27 cellular contexts compared by ENCODE assay signal in the genomic region with DNA sequence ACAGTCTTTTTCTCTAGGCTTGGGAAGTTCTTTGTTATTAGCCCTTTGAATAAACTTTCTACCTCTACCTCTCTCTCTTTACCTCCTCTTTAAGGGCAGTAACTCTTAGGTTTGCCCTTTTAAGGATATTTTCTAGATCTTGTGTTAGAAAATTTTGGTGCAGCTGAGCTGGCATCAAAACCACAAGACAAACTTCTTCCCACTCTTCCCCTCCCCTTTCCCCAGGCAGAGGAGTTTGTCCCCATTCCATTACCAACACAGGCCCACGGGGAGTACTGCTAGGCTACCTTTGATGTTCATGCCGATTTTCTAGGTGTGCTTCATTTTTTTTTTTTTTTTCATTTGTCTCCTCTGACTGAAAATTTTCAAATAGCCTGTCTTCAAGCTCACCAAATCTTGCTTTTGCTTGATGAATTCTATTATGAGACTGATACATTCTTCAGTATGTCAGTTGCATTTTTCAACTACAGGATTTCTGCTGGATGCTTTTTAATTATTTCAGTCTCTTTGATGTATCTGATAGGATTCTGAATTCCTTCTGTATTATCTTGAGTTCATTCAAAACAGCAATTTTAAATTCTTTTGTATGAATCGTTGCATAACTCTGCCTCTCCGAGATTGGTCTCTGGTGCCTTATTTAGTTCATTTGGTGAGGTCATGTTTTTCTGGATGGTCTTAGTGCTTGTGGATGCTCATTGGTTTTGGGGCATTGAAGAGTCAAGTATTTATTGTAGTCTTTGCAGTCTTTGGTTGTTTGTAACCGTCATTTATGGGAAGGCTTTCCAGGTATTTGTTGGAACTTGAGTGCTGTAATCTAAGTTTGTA.
A peak's percentile ranks its signal among the peaks of the same experiment; 100 is the strongest.
DNase-seq lines count a peak whose midpoint lies in the region; ATAC-seq and TF ChIP-seq lines count a peak whose summit lies in the region.
"Had no signal": no experiment of that assay in that cellular context is flagged by ENCODE, and none has a peak within 500 bp of the region (broad histone marks: within the 10 kb centered on the region; RNA-seq: fewer than 3 reads in every experiment).

No MANE protein-coding gene starts in this region.

- no peak for ATAC-seq in stimulated activated naive B cell treated with anti-CD40 and anti-IgM and Interleukin-4, amounts not matched to agents 10 μg/mL and 1 μg/mL and 100 μg/mL, for 72 hours (replicated peaks)
- ATAC-seq in GM21515 (IDR thresholded peaks at IDR 0.05; ENCODE audit: unreplicated experiment) (no peak), heart left ventricle (no peak)
- ATAC-seq: activated T-cell treated with anti-CD3 and anti-CD28 coated beads, Interleukin-2, amount 50 U/mL, for 72 hours; gastroesophageal sphincter had no signal

- intact Hi-C loops in heart left ventricle (cut with DNase I), result no loop called here

- no peaks in the 10 kb centered on the region for H3K36me3 ChIP-seq in adipocyte (ENCODE audit: control insufficient read depth, insufficient read depth, low read length, severe bottlenecking)
- no peaks in the 10 kb centered on the region for H3K36me3 ChIP-seq in heart left ventricle
- H3K36me3 ChIP-seq: gastroesophageal sphincter, sigmoid colon, upper lobe of right lung, WERI-Rb-1 had no signal

- no peak overlapping the region for H3K9ac ChIP-seq in adipocyte (ENCODE audit: low read length)

- H3K4me1 Mint-ChIP-seq in HFFc6 (ENCODE audit: low read depth), result peaks cover 36% of the 10 kb centered on the region
- H3K4me1 Mint-ChIP-seq in stimulated activated naive B cell treated with anti-CD40 and anti-IgM and Interleukin-4, amounts not matched to agents 10 μg/mL and 1 μg/mL and 100 μg/mL, for 72 hours, result peaks cover 35 to 56% of the 10 kb centered on the region in 2 donors
- H3K4me1 Mint-ChIP-seq: activated CD4-positive, alpha-beta T cell treated with anti-CD3 and anti-CD28 coated beads, Interleukin-2, amount 10 ng/mL, durations not matched to agents 7 days and 5 days; CD4-positive, alpha-beta memory T cell; central memory CD8-positive, alpha-beta T cell had no signal

- H3K9me3 ChIP-seq in adipocyte (ENCODE audit: control insufficient read depth, low read length) (no peaks in the 10 kb centered on the region), heart left ventricle (no peaks in the 10 kb centered on the region)
- H3K9me3 ChIP-seq: gastroesophageal sphincter, sigmoid colon, upper lobe of right lung had no signal

- H3K27ac ChIP-seq in heart left ventricle, result no peak overlapping the region
- H3K27ac ChIP-seq: gastroesophageal sphincter, sigmoid colon, SK-N-MC, upper lobe of right lung, WERI-Rb-1 had no signal

- TF ChIP-seq CTCF in HFFc6 (IDR thresholded peaks at IDR 0.05) (no peak), fibroblast of the aortic adventitia (IDR thresholded peaks at IDR 0.05; ENCODE audit: insufficient read depth, low read length) (no peak), heart left ventricle (IDR thresholded peaks at IDR 0.05) (no peak)

- peak overlapping the region; percentile 0; the same call in 1 of the 2 replicates for H3K27ac Mint-ChIP-seq in HFFc6
- peak overlapping the region; percentile 37 for H3K27ac Mint-ChIP-seq in stimulated activated naive B cell treated with anti-CD40 and anti-IgM and Interleukin-4, amounts not matched to agents 10 μg/mL and 1 μg/mL and 100 μg/mL, for 72 hours
- H3K27ac Mint-ChIP-seq: activated CD4-positive, alpha-beta T cell treated with anti-CD3 and anti-CD28 coated beads, Interleukin-2, amount 10 ng/mL, durations not matched to agents 7 days and 5 days; activated naive CD4-positive, alpha-beta T cell treated with anti-CD3 and anti-CD28 coated beads for 36 hours; activated T-cell treated with anti-CD3 and anti-CD28 coated beads, Interleukin-2, amount 50 U/mL, for 72 hours had no signal

- H3K9me3 Mint-ChIP-seq in HFFc6, result no peaks in the 10 kb centered on the region
- peaks cover 4 to 7% of the 10 kb centered on the region in 2 donors for H3K9me3 Mint-ChIP-seq in stimulated activated naive B cell treated with anti-CD40 and anti-IgM and Interleukin-4, amounts not matched to agents 10 μg/mL and 1 μg/mL and 100 μg/mL, for 72 hours

- no peak overlapping the region for H3K4me3 ChIP-seq in adipocyte (ENCODE audit: low read length)
- H3K4me3 ChIP-seq in fibroblast of the aortic adventitia (ENCODE audit: low read depth, low read length), result no peak overlapping the region
- no peak overlapping the region for H3K4me3 ChIP-seq in heart left ventricle
- H3K4me3 ChIP-seq: gastroesophageal sphincter, sigmoid colon, SK-N-MC, upper lobe of right lung had no signal

- no peaks in the 10 kb centered on the region; the same call in 1 of the 2 replicates for H3K27me3 Mint-ChIP-seq in HFFc6 (ENCODE audit: insufficient read depth)
- no peaks in the 10 kb centered on the region for H3K27me3 Mint-ChIP-seq in stimulated activated naive B cell treated with anti-CD40 and anti-IgM and Interleukin-4, amounts not matched to agents 10 μg/mL and 1 μg/mL and 100 μg/mL, for 72 hours
- H3K27me3 Mint-ChIP-seq: activated CD4-positive, alpha-beta T cell treated with anti-CD3 and anti-CD28 coated beads, Interleukin-2, amount 10 ng/mL, durations not matched to agents 7 days and 5 days; CD4-positive, alpha-beta memory T cell had no signal

- H3K27me3 ChIP-seq in adipocyte (replicated peaks; ENCODE audit: control insufficient read depth, insufficient read depth, low read length) (no peaks in the 10 kb centered on the region), heart left ventricle (no peaks in the 10 kb centered on the region)
- H3K27me3 ChIP-seq: gastroesophageal sphincter, sigmoid colon, upper lobe of right lung had no signal

- no peak for TF ChIP-seq POLR2A in heart left ventricle (IDR thresholded peaks at IDR 0.05)

- DNase-seq in HFFc6 (peak; percentile 21), adipocyte (ENCODE audit: low read depth) (peak; percentile 19), fibroblast of the aortic adventitia (ENCODE audit: low read depth) (peak; percentile 11), RKO (ENCODE audit: low spot score) (no peak), heart left ventricle (no peak)
- DNase-seq in stimulated activated naive B cell treated with anti-CD40 and anti-IgM and Interleukin-4, amounts not matched to agents 10 μg/mL and 1 μg/mL and 100 μg/mL, for 72 hours, result no peak
- no peak for DNase-seq in activated T-cell treated with anti-CD3 and anti-CD28 coated beads, Interleukin-2, amount 50 U/mL, for 48 hours
- DNase-seq: activated CD4-positive, alpha-beta T cell treated with anti-CD3 and anti-CD28 coated beads, Interleukin-2, amount 10 ng/mL, durations not matched to agents 7 days and 5 days; activated naive CD4-positive, alpha-beta T cell treated with anti-CD3 and anti-CD28 coated beads for 36 hours; activated T-cell treated with anti-CD3 and anti-CD28 coated beads, Interleukin-2, amount 50 U/mL, for 72 hours; aorta; CD4-positive, alpha-beta memory T cell; DMS153; GDM1; islet precursor cell; NCI-H1048; NCI-H1694 treated with DMSO at 0.1 percent for 48 hours; NCI-H69; RPMI8226; sigmoid colon; T-helper 2 cell; upper lobe of right lung; WERI-Rb-1 had no signal

- H3K4me1 ChIP-seq in adipocyte (ENCODE audit: control insufficient read depth, insufficient read depth, low read length), result peaks cover 23% of the 10 kb centered on the region
- H3K4me1 ChIP-seq in heart left ventricle, result peaks cover 0 to 13% (median 1%) of the 10 kb centered on the region in 12 donors
- H3K4me1 ChIP-seq: gastroesophageal sphincter, upper lobe of right lung had no signal

- 76 to 89% (median 81%) methylated on average over 5 of the region's 5 CpGs for WGBS in heart left ventricle, 4 donors

- H3K36me3 Mint-ChIP-seq in HFFc6 (ENCODE audit: low read depth), result peaks cover 10% of the 10 kb centered on the region
- peaks cover 24 to 43% of the 10 kb centered on the region in 2 donors for H3K36me3 Mint-ChIP-seq in stimulated activated naive B cell treated with anti-CD40 and anti-IgM and Interleukin-4, amounts not matched to agents 10 μg/mL and 1 μg/mL and 100 μg/mL, for 72 hours
- H3K36me3 Mint-ChIP-seq: CD4-positive, alpha-beta memory T cell had no signal

- no peak overlapping the region; the same call in 1 of the 2 replicates for H3K4me3 Mint-ChIP-seq in HFFc6
- H3K4me3 Mint-ChIP-seq in stimulated activated naive B cell treated with anti-CD40 and anti-IgM and Interleukin-4, amounts not matched to agents 10 μg/mL and 1 μg/mL and 100 μg/mL, for 72 hours, result no peak overlapping the region
- H3K4me3 Mint-ChIP-seq: activated CD4-positive, alpha-beta T cell treated with anti-CD3 and anti-CD28 coated beads, Interleukin-2, amount 10 ng/mL, durations not matched to agents 7 days and 5 days; activated naive CD4-positive, alpha-beta T cell treated with anti-CD3 and anti-CD28 coated beads for 36 hours; activated T-cell treated with anti-CD3 and anti-CD28 coated beads, Interleukin-2, amount 50 U/mL, for 72 hours; CD4-positive, alpha-beta memory T cell; central memory CD8-positive, alpha-beta T cell had no signal

Comparison
In these comparisons a context has a peak if more than half of its experiments do, and no peak if none do; other contexts are left out.
1. DNase-seq: peak in HFFc6 (single experiment), adipocyte (single experiment) and fibroblast of the aortic adventitia (single experiment); none in stimulated activated naive B cell treated with anti-CD40 and anti-IgM and Interleukin-4, amounts not matched to agents 10 μg/mL and 1 μg/mL and 100 μg/mL, for 72 hours (single experiment), RKO (single experiment), activated T-cell treated with anti-CD3 and anti-CD28 coated beads, Interleukin-2, amount 50 U/mL, for 48 hours (0 of 2) and heart left ventricle (0 of 5).